In genomic region chr3:169147246-169148008, GRCh38 we compare ENCODE assay signal across 8 cellular contexts.
DNase-seq lines count a peak whose midpoint lies in the region; ATAC-seq and TF ChIP-seq lines count a peak whose summit lies in the region.

No MANE protein-coding gene starts in this region.

- TF ChIP-seq EP300 in suprapubic skin (IDR thresholded peaks at IDR 0.05) = no peak

- peaks cover 5 to 24% (median 17%) of the 10 kb centered on the region in 10 experiments; a peak in 15 of 20 replicates for H3K4me1 ChIP-seq in BLaER1 treated with 17β-estradiol and CSF1 and Interleukin-3, amounts not matched to agents 10 nM and 100 nM
- H3K4me1 ChIP-seq in SJSA1 (replicated peaks) (peaks cover 19% of the 10 kb centered on the region), ectodermal cell (ENCODE audit: control insufficient read depth, insufficient read depth, low read length) (peaks cover 8% of the 10 kb centered on the region), suprapubic skin (peaks cover 33% of the 10 kb centered on the region)

- H3K4me2 ChIP-seq in BLaER1 treated with 17β-estradiol and CSF1 and Interleukin-3, amounts not matched to agents 10 nM and 100 nM = peak overlapping the region; percentile 27 to 97 (median 64)

- H3K9ac ChIP-seq in BLaER1 treated with 17β-estradiol and CSF1 and Interleukin-3, amounts not matched to agents 10 nM and 100 nM = peak overlapping the region in 2 of 11 experiments; percentile 28 to 44; a peak in 2 of 22 replicates

- TF ChIP-seq CTCF in lower leg skin (IDR thresholded peaks at IDR 0.05) (no peak), suprapubic skin (IDR thresholded peaks at IDR 0.05) (no peak)

- no peak for ATAC-seq in HG02885 (IDR thresholded peaks at IDR 0.05; ENCODE audit: poor library complexity, unreplicated experiment)
- no peak for ATAC-seq in GM21529 (IDR thresholded peaks at IDR 0.05; ENCODE audit: unreplicated experiment)

- no peaks in the 10 kb centered on the region for H3K36me3 ChIP-seq in BLaER1 treated with 17β-estradiol and CSF1 and Interleukin-3, amounts not matched to agents 10 nM and 100 nM
- H3K36me3 ChIP-seq in SJSA1 (peaks cover 6% of the 10 kb centered on the region; the same call in 1 of the 2 replicates), ectodermal cell (ENCODE audit: control insufficient read depth, insufficient read depth, low read length) (no peaks in the 10 kb centered on the region), suprapubic skin (no peaks in the 10 kb centered on the region)

- 0 to 1% methylated on average over 28 to 29 of the region's 29 CpGs for WGBS in ectodermal cell, 2 experiments
- WGBS in lower leg skin, 2 donors = 2% methylated on average over 29 of the region's 29 CpGs
- WGBS in suprapubic skin = 2% methylated on average over 29 of the region's 29 CpGs

- intact Hi-C loops in lower leg skin (cut with DNase I; ENCODE audit: low total_unique reads) = loop anchor here (5.0 kb wide), 1 partner anchor 520 kb away; no protein-coding TSS in a partner anchor

- peak; percentile 55 for DNase-seq in HS-27A (ENCODE audit: low read depth)
- DNase-seq in SJSA1 (ENCODE audit: low read depth in 1 of 2, low spot score in 2 of 2) = peak; percentile 72 to 75
- DNase-seq in lower leg skin (ENCODE audit: low spot score in 2 of 2) = peak in 1 of 2 donors; percentile 87
- DNase-seq in suprapubic skin (ENCODE audit: low spot score in 2 of 2) = peak in 1 of 2 donors; percentile 53

- peaks cover 0 to 49% (median 35%) of the 10 kb centered on the region in 11 experiments; a peak in 17 of 22 replicates for H4K20me1 ChIP-seq in BLaER1 treated with 17β-estradiol and CSF1 and Interleukin-3, amounts not matched to agents 10 nM and 100 nM

- no peaks in the 10 kb centered on the region for H3K9me3 ChIP-seq in BLaER1 treated with 17β-estradiol and CSF1 and Interleukin-3, amounts not matched to agents 10 nM and 100 nM (replicated peaks in 1 of 11)
- H3K9me3 ChIP-seq in SJSA1 (replicated peaks) (no peaks in the 10 kb centered on the region), ectodermal cell (ENCODE audit: control insufficient read depth, low read length) (no peaks in the 10 kb centered on the region), suprapubic skin (no peaks in the 10 kb centered on the region)

- TF ChIP-seq POLR2A in lower leg skin (IDR thresholded peaks at IDR 0.05) = no peak
- no peak for TF ChIP-seq POLR2A in suprapubic skin (IDR thresholded peaks at IDR 0.05)

- H3K4me3 ChIP-seq in BLaER1 treated with 17β-estradiol and CSF1 and Interleukin-3, amounts not matched to agents 10 nM and 100 nM = peak overlapping the region in 9 of 10 experiments; percentile 1 to 55 (median 40); a peak in 13 of 20 replicates
- peak overlapping the region; percentile 72 for H3K4me3 ChIP-seq in SJSA1
- peak overlapping the region; percentile 39 for H3K4me3 ChIP-seq in ectodermal cell (ENCODE audit: insufficient read depth, low read depth, low read length)
- H3K4me3 ChIP-seq in lower leg skin (ENCODE audit: low read depth, poor library complexity, severe bottlenecking) = peak overlapping the region; percentile 25
- peak overlapping the region; percentile 50 for H3K4me3 ChIP-seq in suprapubic skin

- H3K27me3 ChIP-seq in BLaER1 treated with 17β-estradiol and CSF1 and Interleukin-3, amounts not matched to agents 10 nM and 100 nM = peaks cover 91 to 99% (median 94%) of the 10 kb centered on the region in 11 experiments
- H3K27me3 ChIP-seq in SJSA1 (replicated peaks) (no peaks in the 10 kb centered on the region), ectodermal cell (ENCODE audit: control insufficient read depth, insufficient read depth, low read length, poor library complexity, severe bottlenecking) (peaks cover 73% of the 10 kb centered on the region), suprapubic skin (peaks cover 86% of the 10 kb centered on the region)

- H3K27ac ChIP-seq in BLaER1 treated with 17β-estradiol and CSF1 and Interleukin-3, amounts not matched to agents 10 nM and 100 nM = no peak overlapping the region
- H3K27ac ChIP-seq in SJSA1 = peak overlapping the region; percentile 59
- H3K27ac ChIP-seq in ectodermal cell (ENCODE audit: insufficient read depth, low read depth, low read length, poor library complexity, severe bottlenecking) = no peak overlapping the region
- peak overlapping the region; percentile 68 for H3K27ac ChIP-seq in suprapubic skin

Comparison
In these comparisons a context has a peak if more than half of its experiments do, and no peak if none do; other contexts are left out.
1. H3K27ac ChIP-seq: peak in SJSA1 (single experiment) and suprapubic skin (single experiment); none in BLaER1 treated with 17β-estradiol and CSF1 and Interleukin-3, amounts not matched to agents 10 nM and 100 nM (0 of 11) and ectodermal cell (single experiment).
2. Peak in every context shown above with its lines, with median percentiles within 50 percentile points of each other: H3K4me3 ChIP-seq.